ENCODE assay signal across 11 cellular contexts in genomic region chr7:105032553-105033214, GRCh38.
"Had no signal": no experiment of that assay in that cellular context is flagged by ENCODE, and none has a peak within 500 bp of the region (broad histone marks: within the 10 kb centered on the region; RNA-seq: fewer than 3 reads in every experiment).

No MANE protein-coding gene starts in this region.

- H3K27me3 ChIP-seq: sigmoid colon, spleen, thyroid gland had no signal

- H3K9me3 ChIP-seq: sigmoid colon, spleen, thyroid gland had no signal

- H3K27ac ChIP-seq: epithelial cell of prostate, sigmoid colon, thyroid gland had no signal

- H3K4me3 Mint-ChIP-seq: activated B cell treated with CpG ODN at 0.5 μM for 24 hours; activated CD4-positive, alpha-beta T cell treated with anti-CD3 and anti-CD28 coated beads, Interleukin-2, amount 10 ng/mL, durations not matched to agents 7 days and 5 days; neural crest cell had no signal

- DNase-seq: activated B cell treated with CpG ODN at 0.5 μM for 24 hours; activated CD4-positive, alpha-beta T cell treated with anti-CD3 and anti-CD28 coated beads, Interleukin-2, amount 10 ng/mL, durations not matched to agents 7 days and 5 days; activated effector memory CD4-positive, alpha-beta T cell treated with Interleukin-2 at 50 U/mL for 16 hours; aorta; dermis blood vessel endothelial cell; foreskin melanocyte; sigmoid colon; spleen; thyroid gland had no signal

- H3K27me3 Mint-ChIP-seq: activated B cell treated with CpG ODN at 0.5 μM for 24 hours; activated CD4-positive, alpha-beta T cell treated with anti-CD3 and anti-CD28 coated beads, Interleukin-2, amount 10 ng/mL, durations not matched to agents 7 days and 5 days had no signal

- H3K9me3 Mint-ChIP-seq: activated B cell treated with CpG ODN at 0.5 μM for 24 hours; activated CD4-positive, alpha-beta T cell treated with anti-CD3 and anti-CD28 coated beads, Interleukin-2, amount 10 ng/mL, durations not matched to agents 7 days and 5 days; neural crest cell had no signal

- H3K27ac Mint-ChIP-seq: activated CD4-positive, alpha-beta T cell treated with anti-CD3 and anti-CD28 coated beads, Interleukin-2, amount 10 ng/mL, durations not matched to agents 7 days and 5 days had no signal
